In genomic region chr2:150526827-150527226, GRCh38 we compare ENCODE assay signal across 13 cellular contexts. TPM values are rescaled to one million over a fixed set of nuclear protein-coding genes. Genes with fewer than 3 reads are reported as not detected.
DNase-seq lines count a peak whose midpoint lies in the region; ATAC-seq and TF ChIP-seq lines count a peak whose summit lies in the region.
"Had no signal": no experiment of that assay in that cellular context is flagged by ENCODE, and none has a peak within 500 bp of the region (broad histone marks: within the 10 kb centered on the region; RNA-seq: fewer than 3 reads in every experiment).

No MANE protein-coding gene starts in this region.

- H3K9me3 ChIP-seq in upper lobe of right lung, result no peaks in the 10 kb centered on the region

- H3K27me3 ChIP-seq in upper lobe of right lung, result no peaks in the 10 kb centered on the region

- in situ Hi-C loops in astrocyte of the cerebellum (cut with HindIII; ENCODE audit: low sequenced_read_pairs), result no loop called here

- TF ChIP-seq CTCF in astrocyte of the cerebellum (IDR thresholded peaks at IDR 0.05; ENCODE audit: low read depth, low read length, missing control alignments), result no peak
- TF ChIP-seq CTCF in upper lobe of right lung (IDR thresholded peaks at IDR 0.05), result no peak

- peak; percentile 8 for DNase-seq in DMS 273 (lab: John Stamatoyannopoulos, UW; ENCODE audit: unreplicated experiment)
- no peak for DNase-seq in DMS 273 treated with DMSO at 0.1 percent for 48 hours (lab: John Stamatoyannopoulos, UW)
- DNase-seq in astrocyte of the cerebellum (ENCODE audit: low read depth), result peak; percentile 71
- DNase-seq in kidney glomerular epithelial cell (lab: John Stamatoyannopoulos, UW), result peak; percentile 98
- no peak for DNase-seq in upper lobe of right lung
- DNase-seq in activated CD8-positive, alpha-beta memory T cell treated with anti-CD3 and anti-CD28 coated beads for 24 hours, result no peak
- DNase-seq: cerebellar nuclear complex; stimulated activated CD4-positive, alpha-beta T cell treated with anti-CD3 and anti-CD28 coated beads, Interleukin-4, amount 100 ng/mL, for 24 hours had no signal

- no peak overlapping the region for H3K27ac ChIP-seq in upper lobe of right lung
- H3K27ac ChIP-seq: 22Rv1 had no signal

- H3K4me3 ChIP-seq in astrocyte of the cerebellum (ENCODE audit: low read depth, low read length) (no peak overlapping the region), upper lobe of right lung (no peak overlapping the region)

- H3K36me3 ChIP-seq in upper lobe of right lung, result no peaks in the 10 kb centered on the region

- ATAC-seq in upper lobe of right lung (peak; percentile 53), GM19395 (IDR thresholded peaks at IDR 0.05; ENCODE audit: unreplicated experiment) (no peak), HG02798 (IDR thresholded peaks at IDR 0.05; ENCODE audit: poor library complexity, unreplicated experiment) (no peak)

- no peaks in the 10 kb centered on the region for H3K4me1 ChIP-seq in upper lobe of right lung

- intact Hi-C loops in upper lobe of right lung (cut with DNase I), result no loop called here

RNA-seq across cellular contexts. Expression of gene RND3, which starts 39.4 kb away (rescaled TPM):
- total RNA-seq in upper lobe of right lung, result 32.6 TPM
- total RNA-seq: activated CD8-positive, alpha-beta memory T cell treated with anti-CD3 and anti-CD28 coated beads for 36 hours; OCI-LY7 had no signal

Comparison
In these comparisons a context has a peak if more than half of its experiments do, and no peak if none do; other contexts are left out.
1. DNase-seq: peak in DMS 273 (single experiment), astrocyte of the cerebellum (single experiment) and kidney glomerular epithelial cell (single experiment); none in DMS 273 treated with DMSO at 0.1 percent for 48 hours (single experiment), upper lobe of right lung (single experiment) and activated CD8-positive, alpha-beta memory T cell treated with anti-CD3 and anti-CD28 coated beads for 24 hours (single experiment).